Comparison of ENCODE assay signal across 15 cellular contexts in genomic region chr17:6875276-6875675, GRCh38. TPM values are rescaled to one million over a fixed set of nuclear protein-coding genes. Genes with fewer than 3 reads are reported as not detected.
A peak's percentile ranks its signal among the peaks of the same experiment; 100 is the strongest.
DNase-seq lines count a peak whose midpoint lies in the region; ATAC-seq, FAIRE-seq and TF ChIP-seq lines count a peak whose summit lies in the region.
"Not testable (repeated sequence)": the region's sequence is repeated elsewhere in the genome, so short reads cannot be mapped to it uniquely, and the experiment has no call there.
"Had no signal": no experiment of that assay in that cellular context is flagged by ENCODE, and none has a peak within 500 bp of the region (broad histone marks: within the 10 kb centered on the region; RNA-seq: fewer than 3 reads in every experiment).

No MANE protein-coding gene starts in this region.

- dilution Hi-C loops in mammary epithelial cell (cut with HindIII; ENCODE audit: low sequenced_read_pairs); endothelial cell of umbilical vein (cut with MboI; ENCODE audit: extremely low pct_ligation_motif_present, low sequenced_read_pairs); keratinocyte (cut with MboI; ENCODE audit: extremely low pct_ligation_motif_present, low sequenced_read_pairs): not testable (repeated sequence)

- DNase-seq in PC-3, result peak; percentile 16
- DNase-seq in RWPE2 (ENCODE audit: low spot score); endothelial cell of umbilical vein (ENCODE audit: low read depth, low spot score); epithelial cell of prostate (ENCODE audit: low read depth, low spot score); keratinocyte (ENCODE audit: low read depth, low spot score): not testable (repeated sequence)
- DNase-seq in mammary epithelial cell, result peak; percentile 76

- not testable (repeated sequence) for H3F3A ChIP-seq in PC-3 (ENCODE audit: low read length, unreplicated experiment)

- H3K4me3 ChIP-seq in PC-3 (ENCODE audit: low read length); RWPE2 (ENCODE audit: severe bottlenecking); mammary epithelial cell (replicated peaks in 1 of 3; ENCODE audit: insufficient read depth in 1 of 3, low read depth in 2 of 3, low read length in 3 of 3); endothelial cell of umbilical vein (replicated peaks in 1 of 3; ENCODE audit: insufficient read depth in 1 of 3, low read depth in 1 of 3, low read length in 3 of 3); keratinocyte (ENCODE audit: control insufficient read depth in 2 of 3, extremely low read depth in 1 of 3, insufficient read depth in 2 of 3, low read depth in 1 of 3, low read length in 3 of 3): not testable (repeated sequence)

- H3K9ac ChIP-seq in PC-3 (ENCODE audit: low read length); mammary epithelial cell (ENCODE audit: insufficient read depth, low read length); endothelial cell of umbilical vein (replicated peaks; ENCODE audit: extremely low read depth, insufficient read depth, low read length): not testable (repeated sequence)
- peak overlapping the region; percentile 37 for H3K9ac ChIP-seq in keratinocyte (ENCODE audit: control insufficient read depth, extremely low read depth, insufficient read depth, low read length)

- intact Hi-C loops in PC-3 (cut with micrococcal nuclease); endothelial cell of umbilical vein (cut with micrococcal nuclease): not testable (repeated sequence)
- intact Hi-C loops in mammary epithelial cell (cut with micrococcal nuclease), result loop anchor here (1.0 kb wide), 1 partner anchor 22 kb away; no protein-coding TSS in a partner anchor

- not testable (repeated sequence) for TF ChIP-seq POLR2A in endothelial cell of umbilical vein (IDR thresholded peaks at IDR 0.05; ENCODE audit: low read depth, low read length)

- not testable (repeated sequence) for ATAC-seq in PC-3; RWPE2 (ENCODE audit: low read depth)

- BruUV-seq in PC-3 (replicated peaks; lab: Mats Ljungman, UMichigan); mammary epithelial cell (replicated peaks; lab: Mats Ljungman, UMichigan); endothelial cell of umbilical vein (replicated peaks; lab: Mats Ljungman, UMichigan): not testable (repeated sequence)

- H3K79me2 ChIP-seq in PC-3 (ENCODE audit: low read length) (peaks cover 65% of the 10 kb centered on the region), mammary epithelial cell (ENCODE audit: insufficient read depth, low read length) (peaks cover 69% of the 10 kb centered on the region), keratinocyte (ENCODE audit: control insufficient read depth, insufficient read depth, low read length) (peaks cover 13% of the 10 kb centered on the region)
- not testable (repeated sequence) for H3K79me2 ChIP-seq in endothelial cell of umbilical vein (ENCODE audit: control insufficient read depth, insufficient read depth, low read length)

- CTCF ChIA-PET in PC-3 (lab: Charles Lee); endothelial cell of umbilical vein (lab: Charles Lee): not testable (repeated sequence)
- CTCF ChIA-PET in mammary epithelial cell (lab: Charles Lee; ENCODE audit: low non-redundant PET), result interaction anchor here (0.7 kb wide), 1 partner anchor 21 kb away, joined by 3 read pairs; no protein-coding TSS in a partner anchor

- not testable (repeated sequence) for H4K20me1 ChIP-seq in PC-3 (ENCODE audit: low read length); mammary epithelial cell (ENCODE audit: insufficient read depth, low read length); endothelial cell of umbilical vein (replicated peaks; ENCODE audit: control insufficient read depth, extremely low read depth, insufficient read depth, low read length); keratinocyte (ENCODE audit: control insufficient read depth, extremely low read depth, insufficient read depth, low read length)

- peaks cover 16% of the 10 kb centered on the region for H3K36me3 ChIP-seq in PC-3 (ENCODE audit: low read depth, low read length)
- not testable (repeated sequence) for H3K36me3 ChIP-seq in RWPE2 (ENCODE audit: low read depth); mammary epithelial cell (ENCODE audit: insufficient read depth, low read length); endothelial cell of umbilical vein (ENCODE audit: control insufficient read depth in 2 of 2, extremely low read depth in 1 of 2, insufficient read depth in 2 of 2, low read length in 2 of 2); keratinocyte (ENCODE audit: control insufficient read depth in 2 of 2, extremely low read depth in 1 of 2, insufficient read depth in 2 of 2, low read length in 2 of 2)

- H3K9me2 ChIP-seq in PC-3 (replicated peaks; ENCODE audit: low read length), result not testable (repeated sequence)

- not testable (repeated sequence) for H3K9me1 ChIP-seq in endothelial cell of umbilical vein (replicated peaks; ENCODE audit: control insufficient read depth, extremely low read depth, insufficient read depth, low read length); keratinocyte (ENCODE audit: control insufficient read depth, extremely low read depth, insufficient read depth, low read length)

- not testable (repeated sequence) for H3K27ac ChIP-seq in PC-3 (ENCODE audit: low read length); endothelial cell of umbilical vein (ENCODE audit: insufficient read depth, low read depth, low read length)
- H3K27ac ChIP-seq in RWPE2 (ENCODE audit: poor library complexity, severe bottlenecking) (peak overlapping the region; percentile 17), mammary epithelial cell (ENCODE audit: insufficient read depth, low read depth, low read length) (peak overlapping the region; percentile 51), epithelial cell of prostate (peak overlapping the region; percentile 18), keratinocyte (ENCODE audit: control insufficient read depth, insufficient read depth, low read length) (peak overlapping the region; percentile 56)

- in situ Hi-C loops in mammary epithelial cell (cut with MboI; ENCODE audit: low sequenced_read_pairs in 2 of 2), result not testable (repeated sequence)

- peak; percentile 35 for FAIRE-seq in endothelial cell of umbilical vein (lab: Jason Lieb, UNC)
- peak; percentile 90 for FAIRE-seq in keratinocyte (lab: Jason Lieb, UNC)

- POLR2A ChIA-PET in PC-3 (lab: Charles Lee; ENCODE audit: unreplicated experiment); endothelial cell of umbilical vein (lab: Charles Lee): not testable (repeated sequence)

- not testable (repeated sequence) for H3K4me2 ChIP-seq in PC-3 (ENCODE audit: low read length); endothelial cell of umbilical vein (ENCODE audit: insufficient read depth, low read length)
- H3K4me2 ChIP-seq in mammary epithelial cell (ENCODE audit: insufficient read depth, low read depth, low read length), result peak overlapping the region; percentile 35
- H3K4me2 ChIP-seq in keratinocyte (ENCODE audit: control insufficient read depth, extremely low read depth, insufficient read depth, low read depth, low read length), result peak overlapping the region; percentile 37

- TF ChIP-seq CTCF in PC-3 (conservative IDR thresholded peaks at IDR 0.05; ENCODE audit: low read depth, low read length); RWPE2 (IDR thresholded peaks at IDR 0.05; ENCODE audit: poor library complexity, severe bottlenecking); mammary epithelial cell (conservative IDR thresholded peaks at IDR 0.05 in 1 of 2, IDR thresholded peaks at IDR 0.05 in 1 of 2; ENCODE audit: extremely low read depth in 1 of 2, insufficient read depth in 1 of 2, low read depth in 1 of 2, low read length in 2 of 2); endothelial cell of umbilical vein (IDR thresholded peaks at IDR 0.05; ENCODE audit: extremely low read depth in 1 of 2, insufficient read depth in 1 of 2, low read depth in 1 of 2, low read length in 2 of 2); keratinocyte (optimal IDR thresholded peaks at IDR 0.05 in 1 of 3, IDR thresholded peaks at IDR 0.05 in 1 of 3, conservative IDR thresholded peaks at IDR 0.05 in 1 of 3; ENCODE audit: extremely low read depth in 1 of 3, insufficient read depth in 2 of 3, low read length in 3 of 3): not testable (repeated sequence)

- H3K9me3 ChIP-seq in PC-3 (ENCODE audit: low read length); RWPE2 (ENCODE audit: severe bottlenecking); mammary epithelial cell (replicated peaks; ENCODE audit: insufficient read depth, low read length); endothelial cell of umbilical vein (replicated peaks; ENCODE audit: control insufficient read depth, insufficient read depth, low read length); keratinocyte (ENCODE audit: control insufficient read depth, low read depth, low read length): not testable (repeated sequence)

- H2AFZ ChIP-seq in PC-3 (ENCODE audit: low read length); mammary epithelial cell (ENCODE audit: low read depth, low read length); endothelial cell of umbilical vein (ENCODE audit: low read depth, low read length); keratinocyte (ENCODE audit: control insufficient read depth, low read length): not testable (repeated sequence)

- WGBS in mammary epithelial cell (ENCODE audit: low coverage, missing lambda C conversion rate), result 3% methylated on average over 4 of the region's 4 CpGs

- not testable (repeated sequence) for H3K27me3 ChIP-seq in PC-3 (ENCODE audit: low read length); RWPE2 (ENCODE audit: insufficient read depth, poor library complexity, severe bottlenecking); mammary epithelial cell (ENCODE audit: insufficient read depth, low read length); keratinocyte (ENCODE audit: control insufficient read depth, extremely low read depth, insufficient read depth, low read length)
- peaks cover 2 to 14% of the 10 kb centered on the region in 2 experiments for H3K27me3 ChIP-seq in endothelial cell of umbilical vein (ENCODE audit: control insufficient read depth in 2 of 2, insufficient read depth in 2 of 2, low read length in 2 of 2)

- H3K4me1 ChIP-seq in PC-3 (ENCODE audit: insufficient read depth, low read length); endothelial cell of umbilical vein (ENCODE audit: control insufficient read depth, extremely low read depth, insufficient read depth, low read length): not testable (repeated sequence)
- H3K4me1 ChIP-seq in RWPE2 (ENCODE audit: insufficient read depth, poor library complexity, severe bottlenecking) (peaks cover 22% of the 10 kb centered on the region), mammary epithelial cell (ENCODE audit: insufficient read depth, low read length) (peaks cover 33% of the 10 kb centered on the region), keratinocyte (ENCODE audit: control insufficient read depth, extremely low read depth, insufficient read depth, low read length) (peaks cover 29% of the 10 kb centered on the region)

RNA-seq across cellular contexts. Expression of gene TEKT1, which starts 43.7 kb away (rescaled TPM):
- total RNA-seq in PC-3 (2014; rRNA removed) (not detected in 2 replicates), mammary epithelial cell (not detected), endothelial cell of umbilical vein (not detected in 2 replicates)
- polyA plus RNA-seq in mammary epithelial cell (not detected), endothelial cell of umbilical vein (not detected in 2 replicates), keratinocyte (not detected in 3 replicates)
- polyA minus RNA-seq in mammary epithelial cell (not detected), endothelial cell of umbilical vein (not detected in 2 replicates), keratinocyte (not detected in 3 replicates)
- polyA plus RNA-seq in endothelial cell of umbilical vein (2011; cell fraction: cytosol; rRNA removed), result not detected in 2 replicates
- 0.08 TPM in 1 of 2 replicates, not detected in the other for polyA plus RNA-seq in endothelial cell of umbilical vein (2011; cell fraction: nucleus; rRNA removed)
- polyA plus RNA-seq in endothelial cell of umbilical vein (2012), result not detected in 2 replicates
- not detected for polyA minus RNA-seq in endothelial cell of umbilical vein (2011; cell fraction: cytosol; rRNA and poly(A)+ RNA removed)
- not detected in 2 replicates for polyA minus RNA-seq in endothelial cell of umbilical vein (2011; cell fraction: nucleus; rRNA and poly(A)+ RNA removed)
- not detected for polyA plus RNA-seq in keratinocyte (2011; ENCODE audit: low read depth)
- not detected in 2 replicates for polyA plus RNA-seq in keratinocyte (2011; cell fraction: cytosol; rRNA removed)
- not detected in 2 replicates for polyA plus RNA-seq in keratinocyte (2011; cell fraction: nucleus; rRNA removed)
- not detected in 2 replicates for polyA plus RNA-seq in keratinocyte (2012; ENCODE audit: low replicate concordance)
- not detected for polyA minus RNA-seq in keratinocyte (2011; cell fraction: cytosol; rRNA and poly(A)+ RNA removed)
- polyA minus RNA-seq in keratinocyte (2011; cell fraction: nucleus; rRNA and poly(A)+ RNA removed), result not detected in 2 replicates
- total RNA-seq: A673; CD4-positive, alpha-beta memory T cell; CD4-positive, CD25-positive, alpha-beta regulatory T cell; CD8-positive, alpha-beta memory T cell; Daoy; G401; GM12878 had no signal
- polyA plus RNA-seq: AG04450; CD14-positive monocyte; CD4-positive, alpha-beta memory T cell; CD4-positive, CD25-positive, alpha-beta regulatory T cell; CD8-positive, alpha-beta memory T cell; GM12878 had no signal
